Comparison of ENCODE assay signal across 15 cellular contexts in genomic region chr20:47818996-47819609, GRCh38. TPM values are rescaled to one million over a fixed set of nuclear protein-coding genes. Genes with fewer than 3 reads are reported as not detected.
A peak's percentile ranks its signal among the peaks of the same experiment; 100 is the strongest.
DNase-seq lines count a peak whose midpoint lies in the region; TF ChIP-seq lines count a peak whose summit lies in the region.
"Had no signal": no experiment of that assay in that cellular context is flagged by ENCODE, and none has a peak within 500 bp of the region (broad histone marks: within the 10 kb centered on the region; RNA-seq: fewer than 3 reads in every experiment).

No MANE protein-coding gene starts in this region.

- H3K4me3 Mint-ChIP-seq in endodermal cell: no peak overlapping the region

- H3K4me3 ChIP-seq in endodermal cell (ENCODE audit: low read length) (no peak overlapping the region), thyroid gland (replicated peaks in 1 of 3) (no peak overlapping the region)

- H3K27me3 ChIP-seq in endodermal cell (ENCODE audit: control insufficient read depth, insufficient read depth, low read length, poor library complexity, severe bottlenecking) (no peaks in the 10 kb centered on the region), thyroid gland (no peaks in the 10 kb centered on the region)

- DNase-seq in NCI-H345 (lab: John Stamatoyannopoulos, UW): peak; percentile 23
- no peak for DNase-seq in NCI-H345 treated with DMSO at 0.1 percent for 48 hours (lab: John Stamatoyannopoulos, UW; ENCODE audit: unreplicated experiment)
- peak; percentile 83 for DNase-seq in NCI-H2171 (lab: John Stamatoyannopoulos, UW)
- DNase-seq in endodermal cell: peak; percentile 78
- peak; percentile 59 to 73 for DNase-seq in thyroid gland
- no peak for DNase-seq in ureter (ENCODE audit: low spot score)
- no peak for DNase-seq in NCI-H1930 (lab: John Stamatoyannopoulos, UW)
- DNase-seq in substantia nigra (lab: John Stamatoyannopoulos, UW): no peak
- DNase-seq: C1 segment of cervical spinal cord, DMS153, NCI-H1436, NCI-H526, OCI-M1, Right ventricle myocardium superior had no signal

- peaks cover 15% of the 10 kb centered on the region for H3K27me3 Mint-ChIP-seq in endodermal cell (ENCODE audit: insufficient read depth)

- TF ChIP-seq CTCF in endodermal cell (conservative IDR thresholded peaks at IDR 0.05) (no peak), thyroid gland (IDR thresholded peaks at IDR 0.05) (no peak)

- H3K27ac ChIP-seq in endodermal cell (ENCODE audit: low read depth, low read length) (no peak overlapping the region), thyroid gland (no peak overlapping the region), substantia nigra (ENCODE audit: low read depth, low read length, poor library complexity, severe bottlenecking) (no peak overlapping the region)
- H3K27ac ChIP-seq: HL-60 had no signal

- H3K4me1 ChIP-seq in endodermal cell (ENCODE audit: control insufficient read depth, insufficient read depth, low read length) (no peaks in the 10 kb centered on the region), thyroid gland (peaks cover 8 to 11% of the 10 kb centered on the region in 2 donors)

- WGBS in endodermal cell (ENCODE audit: insufficient coverage in 1 of 2, insufficient read length in 1 of 2), 2 experiments: 51 to 56% methylated on average over 4 to 14 of the region's 14 CpGs
- 60 to 62% methylated on average over 14 of the region's 14 CpGs for WGBS in thyroid gland, 2 donors

- H3K27ac Mint-ChIP-seq in endodermal cell: no peak overlapping the region

- intact Hi-C loops in thyroid gland (cut with DNase I): no loop called here

- H3K9me3 ChIP-seq in endodermal cell (ENCODE audit: control insufficient read depth, low read length) (no peaks in the 10 kb centered on the region), thyroid gland (no peaks in the 10 kb centered on the region)

- no peaks in the 10 kb centered on the region for H3K36me3 ChIP-seq in endodermal cell (ENCODE audit: control insufficient read depth, insufficient read depth, low read length)
- H3K36me3 ChIP-seq in thyroid gland: no peaks in the 10 kb centered on the region

- peaks cover 9% of the 10 kb centered on the region for H3K4me1 Mint-ChIP-seq in endodermal cell

- H3K9ac ChIP-seq in endodermal cell (ENCODE audit: extremely low read depth, low read length, poor library complexity, severe bottlenecking): no peak overlapping the region

- TF ChIP-seq POLR2A in thyroid gland (IDR thresholded peaks at IDR 0.05): no peak

- H3K36me3 Mint-ChIP-seq in endodermal cell (ENCODE audit: low read depth): no peaks in the 10 kb centered on the region

- peaks cover 11% of the 10 kb centered on the region for H3K9me3 Mint-ChIP-seq in endodermal cell

RNA-seq across cellular contexts. Expression of gene SULF2, which starts 33.8 kb away (rescaled TPM):
- 100 to 1,000 TPM in 1 of 2 donors, 10 to 100 TPM in 1; 75.7 to 146 TPM for total RNA-seq in endodermal cell
- 55.0 TPM for polyA plus RNA-seq in endodermal cell (2013, experiment 1 of 2)
- polyA plus RNA-seq in endodermal cell (2013, experiment 2 of 2): 66.7 TPM
- 10 to 100 TPM; 39.4 to 90.6 (median 55.4) TPM for total RNA-seq in thyroid gland
- total RNA-seq in ureter: 59.5 TPM

Comparison
In these comparisons a context has a peak if more than half of its experiments do, and no peak if none do; other contexts are left out.
1. DNase-seq: peak in NCI-H345 (single experiment), NCI-H2171 (single experiment), endodermal cell (single experiment) and thyroid gland (2 of 2); none in NCI-H345 treated with DMSO at 0.1 percent for 48 hours (single experiment), ureter (single experiment), NCI-H1930 (0 of 2) and substantia nigra (0 of 49).